1 cellular context compared by ENCODE assay signal in the genomic region with DNA sequence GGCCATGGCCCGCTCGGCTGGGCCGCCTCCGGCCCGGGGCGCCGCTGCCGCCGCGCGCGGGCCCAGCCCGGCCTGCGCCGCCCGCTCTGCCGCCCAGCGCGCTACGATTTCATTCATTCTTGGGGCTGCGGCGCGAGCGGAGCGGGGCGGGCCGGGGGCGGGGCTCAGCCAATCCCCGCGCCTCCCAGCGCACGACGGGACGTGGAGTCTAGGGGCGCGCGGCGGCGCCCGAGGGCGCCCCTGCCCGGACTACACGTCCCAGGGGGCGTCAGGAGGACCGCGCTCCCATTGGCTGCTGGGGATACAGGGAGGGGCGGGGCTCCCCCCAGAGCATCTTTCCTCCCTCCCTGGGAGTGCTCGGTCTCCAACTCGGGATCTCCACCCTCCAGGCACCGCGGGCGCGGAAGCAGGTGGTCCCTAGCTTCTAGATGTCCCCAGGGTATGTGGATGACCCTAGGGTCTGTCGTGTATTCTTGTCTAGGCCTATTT.
TF ChIP-seq lines count a peak whose summit lies in the region.

No MANE protein-coding gene starts in this region.

TF ChIP-seq in HepG2, 621 proteins besides CTCF, POLR2A, EP300 and RAD21 (continues in another document):
- TF ChIP-seq ATF7-NPFF (CRISPR knock-in tag; IDR thresholded peaks at IDR 0.05; ENCODE audit: low read depth) (no peak), ERF (CRISPR knock-in tag; IDR thresholded peaks at IDR 0.05) (no peak), NFYB (CRISPR knock-in tag; IDR thresholded peaks at IDR 0.05) (peak; percentile 88), RCOR2 (CRISPR knock-in tag; IDR thresholded peaks at IDR 0.05) (0 out of 2 replicates have a peak, but pooled peaks have one; percentile 44), SP5 (CRISPR knock-in tag; IDR thresholded peaks at IDR 0.05; ENCODE audit: borderline replicate concordance, low read depth) (0 out of 2 replicates have a peak, but pooled peaks have one; percentile 29), THAP11 (CRISPR knock-in tag; IDR thresholded peaks at IDR 0.05) (peak; percentile 91), TEAD2 (CRISPR knock-in tag; IDR thresholded peaks at IDR 0.05) (no peak), HDAC1 (CRISPR knock-in tag; IDR thresholded peaks at IDR 0.05) (peak; percentile 73), HCFC1 (IDR thresholded peaks at IDR 0.05; ENCODE audit: low read depth, low read length) (peak; percentile 53), RORA (CRISPR knock-in tag; IDR thresholded peaks at IDR 0.05) (no peak), SAP130 (CRISPR knock-in tag; IDR thresholded peaks at IDR 0.05; ENCODE audit: low read depth) (peak; percentile 45), NFE2L2 (IDR thresholded peaks at IDR 0.05; ENCODE audit: low read length) (no peak), ZNF143 (CRISPR knock-in tag; IDR thresholded peaks at IDR 0.05) (peak; percentile 90), DMAP1 (CRISPR knock-in tag; IDR thresholded peaks at IDR 0.05) (no peak), ISL2 (CRISPR knock-in tag; IDR thresholded peaks at IDR 0.05) (no peak), KLF12 (CRISPR knock-in tag; IDR thresholded peaks at IDR 0.05; ENCODE audit: borderline replicate concordance) (0 out of 2 replicates have a peak, but pooled peaks have one; percentile 31), ZNF234 (CRISPR knock-in tag; conservative IDR thresholded peaks at IDR 0.05) (no peak), MXI1 (IDR thresholded peaks at IDR 0.05; ENCODE audit: borderline replicate concordance, low read depth, low read length) (no peak), ZMAT3 (CRISPR knock-in tag; conservative IDR thresholded peaks at IDR 0.05) (no peak), KAT2B (IDR thresholded peaks at IDR 0.05; ENCODE audit: borderline replicate concordance, low read depth, low read length) (no peak), TCF12 (IDR thresholded peaks at IDR 0.05) (no peak), TCF12 (CRISPR knock-in tag; IDR thresholded peaks at IDR 0.05) (no peak), ZNF138 (CRISPR knock-in tag; IDR thresholded peaks at IDR 0.05; ENCODE audit: low read depth) (no peak)
- TF ChIP-seq, protein P1, sequence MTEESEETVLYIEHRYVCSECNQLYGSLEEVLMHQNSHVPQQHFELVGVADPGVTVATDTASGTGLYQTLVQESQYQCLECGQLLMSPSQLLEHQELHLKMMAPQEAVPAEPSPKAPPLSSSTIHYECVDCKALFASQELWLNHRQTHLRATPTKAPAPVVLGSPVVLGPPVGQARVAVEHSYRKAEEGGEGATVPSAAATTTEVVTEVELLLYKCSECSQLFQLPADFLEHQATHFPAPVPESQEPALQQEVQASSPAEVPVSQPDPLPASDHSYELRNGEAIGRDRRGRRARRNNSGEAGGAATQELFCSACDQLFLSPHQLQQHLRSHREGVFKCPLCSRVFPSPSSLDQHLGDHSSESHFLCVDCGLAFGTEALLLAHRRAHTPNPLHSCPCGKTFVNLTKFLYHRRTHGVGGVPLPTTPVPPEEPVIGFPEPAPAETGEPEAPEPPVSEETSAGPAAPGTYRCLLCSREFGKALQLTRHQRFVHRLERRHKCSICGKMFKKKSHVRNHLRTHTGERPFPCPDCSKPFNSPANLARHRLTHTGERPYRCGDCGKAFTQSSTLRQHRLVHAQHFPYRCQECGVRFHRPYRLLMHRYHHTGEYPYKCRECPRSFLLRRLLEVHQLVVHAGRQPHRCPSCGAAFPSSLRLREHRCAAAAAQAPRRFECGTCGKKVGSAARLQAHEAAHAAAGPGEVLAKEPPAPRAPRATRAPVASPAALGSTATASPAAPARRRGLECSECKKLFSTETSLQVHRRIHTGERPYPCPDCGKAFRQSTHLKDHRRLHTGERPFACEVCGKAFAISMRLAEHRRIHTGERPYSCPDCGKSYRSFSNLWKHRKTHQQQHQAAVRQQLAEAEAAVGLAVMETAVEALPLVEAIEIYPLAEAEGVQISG (CRISPR knock-in tag; IDR thresholded peaks at IDR 0.05), result peak; percentile 36; the same call in 1 of the 2 replicates
- TF ChIP-seq, protein P2, sequence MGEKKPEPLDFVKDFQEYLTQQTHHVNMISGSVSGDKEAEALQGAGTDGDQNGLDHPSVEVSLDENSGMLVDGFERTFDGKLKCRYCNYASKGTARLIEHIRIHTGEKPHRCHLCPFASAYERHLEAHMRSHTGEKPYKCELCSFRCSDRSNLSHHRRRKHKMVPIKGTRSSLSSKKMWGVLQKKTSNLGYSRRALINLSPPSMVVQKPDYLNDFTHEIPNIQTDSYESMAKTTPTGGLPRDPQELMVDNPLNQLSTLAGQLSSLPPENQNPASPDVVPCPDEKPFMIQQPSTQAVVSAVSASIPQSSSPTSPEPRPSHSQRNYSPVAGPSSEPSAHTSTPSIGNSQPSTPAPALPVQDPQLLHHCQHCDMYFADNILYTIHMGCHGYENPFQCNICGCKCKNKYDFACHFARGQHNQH (CRISPR knock-in tag; IDR thresholded peaks at IDR 0.05), result no peak
- TF ChIP-seq, protein P3, sequence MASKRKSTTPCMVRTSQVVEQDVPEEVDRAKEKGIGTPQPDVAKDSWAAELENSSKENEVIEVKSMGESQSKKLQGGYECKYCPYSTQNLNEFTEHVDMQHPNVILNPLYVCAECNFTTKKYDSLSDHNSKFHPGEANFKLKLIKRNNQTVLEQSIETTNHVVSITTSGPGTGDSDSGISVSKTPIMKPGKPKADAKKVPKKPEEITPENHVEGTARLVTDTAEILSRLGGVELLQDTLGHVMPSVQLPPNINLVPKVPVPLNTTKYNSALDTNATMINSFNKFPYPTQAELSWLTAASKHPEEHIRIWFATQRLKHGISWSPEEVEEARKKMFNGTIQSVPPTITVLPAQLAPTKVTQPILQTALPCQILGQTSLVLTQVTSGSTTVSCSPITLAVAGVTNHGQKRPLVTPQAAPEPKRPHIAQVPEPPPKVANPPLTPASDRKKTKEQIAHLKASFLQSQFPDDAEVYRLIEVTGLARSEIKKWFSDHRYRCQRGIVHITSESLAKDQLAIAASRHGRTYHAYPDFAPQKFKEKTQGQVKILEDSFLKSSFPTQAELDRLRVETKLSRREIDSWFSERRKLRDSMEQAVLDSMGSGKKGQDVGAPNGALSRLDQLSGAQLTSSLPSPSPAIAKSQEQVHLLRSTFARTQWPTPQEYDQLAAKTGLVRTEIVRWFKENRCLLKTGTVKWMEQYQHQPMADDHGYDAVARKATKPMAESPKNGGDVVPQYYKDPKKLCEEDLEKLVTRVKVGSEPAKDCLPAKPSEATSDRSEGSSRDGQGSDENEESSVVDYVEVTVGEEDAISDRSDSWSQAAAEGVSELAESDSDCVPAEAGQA (IDR thresholded peaks at IDR 0.05; ENCODE audit: low read depth), result no peak
- TF ChIP-seq, protein P3 (CRISPR knock-in tag; IDR thresholded peaks at IDR 0.05; ENCODE audit: borderline replicate concordance), result no peak
- TF ChIP-seq, protein P4, sequence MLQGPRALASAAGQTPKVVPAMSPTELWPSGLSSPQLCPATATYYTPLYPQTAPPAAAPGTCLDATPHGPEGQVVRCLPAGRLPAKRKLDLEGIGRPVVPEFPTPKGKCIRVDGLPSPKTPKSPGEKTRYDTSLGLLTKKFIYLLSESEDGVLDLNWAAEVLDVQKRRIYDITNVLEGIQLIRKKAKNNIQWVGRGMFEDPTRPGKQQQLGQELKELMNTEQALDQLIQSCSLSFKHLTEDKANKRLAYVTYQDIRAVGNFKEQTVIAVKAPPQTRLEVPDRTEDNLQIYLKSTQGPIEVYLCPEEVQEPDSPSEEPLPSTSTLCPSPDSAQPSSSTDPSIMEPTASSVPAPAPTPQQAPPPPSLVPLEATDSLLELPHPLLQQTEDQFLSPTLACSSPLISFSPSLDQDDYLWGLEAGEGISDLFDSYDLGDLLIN (CRISPR knock-in tag; IDR thresholded peaks at IDR 0.05; ENCODE audit: borderline replicate concordance), result no peak
- TF ChIP-seq, protein P5, sequence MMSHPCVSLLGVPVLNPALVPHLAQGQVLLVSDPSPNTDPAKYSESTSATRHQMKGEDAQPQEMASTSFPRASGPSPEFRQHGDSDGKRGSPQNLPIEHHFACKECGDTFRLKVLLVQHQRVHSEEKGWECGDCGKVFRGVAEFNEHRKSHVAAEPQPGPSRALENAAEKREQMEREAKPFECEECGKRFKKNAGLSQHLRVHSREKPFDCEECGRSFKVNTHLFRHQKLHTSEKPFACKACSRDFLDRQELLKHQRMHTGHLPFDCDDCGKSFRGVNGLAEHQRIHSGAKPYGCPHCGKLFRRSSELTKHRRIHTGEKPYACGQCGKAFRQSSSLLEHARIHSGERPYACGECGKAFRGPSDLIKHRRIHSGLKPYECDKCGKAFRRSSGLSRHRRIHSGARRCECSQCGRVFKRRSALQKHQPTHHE (CRISPR knock-in tag; IDR thresholded peaks at IDR 0.05; ENCODE audit: borderline replicate concordance), result no peak
- TF ChIP-seq, protein P6, sequence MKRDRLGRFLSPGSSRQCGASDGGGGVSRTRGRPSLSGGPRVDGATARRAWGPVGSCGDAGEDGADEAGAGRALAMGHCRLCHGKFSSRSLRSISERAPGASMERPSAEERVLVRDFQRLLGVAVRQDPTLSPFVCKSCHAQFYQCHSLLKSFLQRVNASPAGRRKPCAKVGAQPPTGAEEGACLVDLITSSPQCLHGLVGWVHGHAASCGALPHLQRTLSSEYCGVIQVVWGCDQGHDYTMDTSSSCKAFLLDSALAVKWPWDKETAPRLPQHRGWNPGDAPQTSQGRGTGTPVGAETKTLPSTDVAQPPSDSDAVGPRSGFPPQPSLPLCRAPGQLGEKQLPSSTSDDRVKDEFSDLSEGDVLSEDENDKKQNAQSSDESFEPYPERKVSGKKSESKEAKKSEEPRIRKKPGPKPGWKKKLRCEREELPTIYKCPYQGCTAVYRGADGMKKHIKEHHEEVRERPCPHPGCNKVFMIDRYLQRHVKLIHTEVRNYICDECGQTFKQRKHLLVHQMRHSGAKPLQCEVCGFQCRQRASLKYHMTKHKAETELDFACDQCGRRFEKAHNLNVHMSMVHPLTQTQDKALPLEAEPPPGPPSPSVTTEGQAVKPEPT (CRISPR knock-in tag; IDR thresholded peaks at IDR 0.05; ENCODE audit: low read depth), result no peak
- TF ChIP-seq, protein P7, sequence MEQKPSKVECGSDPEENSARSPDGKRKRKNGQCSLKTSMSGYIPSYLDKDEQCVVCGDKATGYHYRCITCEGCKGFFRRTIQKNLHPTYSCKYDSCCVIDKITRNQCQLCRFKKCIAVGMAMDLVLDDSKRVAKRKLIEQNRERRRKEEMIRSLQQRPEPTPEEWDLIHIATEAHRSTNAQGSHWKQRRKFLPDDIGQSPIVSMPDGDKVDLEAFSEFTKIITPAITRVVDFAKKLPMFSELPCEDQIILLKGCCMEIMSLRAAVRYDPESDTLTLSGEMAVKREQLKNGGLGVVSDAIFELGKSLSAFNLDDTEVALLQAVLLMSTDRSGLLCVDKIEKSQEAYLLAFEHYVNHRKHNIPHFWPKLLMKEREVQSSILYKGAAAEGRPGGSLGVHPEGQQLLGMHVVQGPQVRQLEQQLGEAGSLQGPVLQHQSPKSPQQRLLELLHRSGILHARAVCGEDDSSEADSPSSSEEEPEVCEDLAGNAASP (CRISPR knock-in tag; IDR thresholded peaks at IDR 0.05; ENCODE audit: borderline replicate concordance), result no peak
- TF ChIP-seq, protein P8, sequence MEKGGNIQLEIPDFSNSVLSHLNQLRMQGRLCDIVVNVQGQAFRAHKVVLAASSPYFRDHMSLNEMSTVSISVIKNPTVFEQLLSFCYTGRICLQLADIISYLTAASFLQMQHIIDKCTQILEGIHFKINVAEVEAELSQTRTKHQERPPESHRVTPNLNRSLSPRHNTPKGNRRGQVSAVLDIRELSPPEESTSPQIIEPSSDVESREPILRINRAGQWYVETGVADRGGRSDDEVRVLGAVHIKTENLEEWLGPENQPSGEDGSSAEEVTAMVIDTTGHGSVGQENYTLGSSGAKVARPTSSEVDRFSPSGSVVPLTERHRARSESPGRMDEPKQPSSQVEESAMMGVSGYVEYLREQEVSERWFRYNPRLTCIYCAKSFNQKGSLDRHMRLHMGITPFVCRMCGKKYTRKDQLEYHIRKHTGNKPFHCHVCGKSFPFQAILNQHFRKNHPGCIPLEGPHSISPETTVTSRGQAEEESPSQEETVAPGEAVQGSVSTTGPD (CRISPR knock-in tag; IDR thresholded peaks at IDR 0.05), result no peak
- TF ChIP-seq, protein P9, sequence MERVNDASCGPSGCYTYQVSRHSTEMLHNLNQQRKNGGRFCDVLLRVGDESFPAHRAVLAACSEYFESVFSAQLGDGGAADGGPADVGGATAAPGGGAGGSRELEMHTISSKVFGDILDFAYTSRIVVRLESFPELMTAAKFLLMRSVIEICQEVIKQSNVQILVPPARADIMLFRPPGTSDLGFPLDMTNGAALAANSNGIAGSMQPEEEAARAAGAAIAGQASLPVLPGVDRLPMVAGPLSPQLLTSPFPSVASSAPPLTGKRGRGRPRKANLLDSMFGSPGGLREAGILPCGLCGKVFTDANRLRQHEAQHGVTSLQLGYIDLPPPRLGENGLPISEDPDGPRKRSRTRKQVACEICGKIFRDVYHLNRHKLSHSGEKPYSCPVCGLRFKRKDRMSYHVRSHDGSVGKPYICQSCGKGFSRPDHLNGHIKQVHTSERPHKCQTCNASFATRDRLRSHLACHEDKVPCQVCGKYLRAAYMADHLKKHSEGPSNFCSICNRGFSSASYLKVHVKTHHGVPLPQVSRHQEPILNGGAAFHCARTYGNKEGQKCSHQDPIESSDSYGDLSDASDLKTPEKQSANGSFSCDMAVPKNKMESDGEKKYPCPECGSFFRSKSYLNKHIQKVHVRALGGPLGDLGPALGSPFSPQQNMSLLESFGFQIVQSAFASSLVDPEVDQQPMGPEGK (CRISPR knock-in tag; IDR thresholded peaks at IDR 0.05), result peak; percentile 73
